ENCODE assay signal across 21 cellular contexts in genomic region chr14:24849471-24849870, GRCh38.
"Had no signal": no experiment of that assay in that cellular context is flagged by ENCODE, and none has a peak within 500 bp of the region (broad histone marks: within the 10 kb centered on the region; RNA-seq: fewer than 3 reads in every experiment).

No MANE protein-coding gene starts in this region.

- H3K27ac Mint-ChIP-seq: activated CD4-positive, alpha-beta T cell treated with anti-CD3 and anti-CD28 coated beads, Interleukin-2, amount 10 ng/mL, durations not matched to agents 7 days and 5 days; activated naive CD4-positive, alpha-beta T cell treated with anti-CD3 and anti-CD28 coated beads, Interleukin-2, amount 10 ng/mL, durations not matched to agents 7 days and 5 days; activated T-helper 17 cell treated with anti-CD3 and anti-CD28 coated beads, Interleukin-2, amount 50 U/mL, for 72 hours; natural killer cell; stimulated activated naive CD8-positive, alpha-beta T cell treated with anti-CD3 and anti-CD28 coated beads, Interleukin-15, Interleukin-2, amounts not matched to agents 100 ng/mL and 50 ng/mL, for 24 hours had no signal

- H3K4me1 Mint-ChIP-seq: activated CD4-positive, alpha-beta T cell treated with anti-CD3 and anti-CD28 coated beads, Interleukin-2, amount 10 ng/mL, durations not matched to agents 7 days and 5 days; activated naive CD4-positive, alpha-beta T cell treated with anti-CD3 and anti-CD28 coated beads, Interleukin-2, amount 10 ng/mL, durations not matched to agents 7 days and 5 days; activated T-helper 17 cell treated with anti-CD3 and anti-CD28 coated beads, Interleukin-2, amount 50 U/mL, for 72 hours; natural killer cell had no signal

- FAIRE-seq: colon, endothelial cell of umbilical vein, TTC549 had no signal

- H3K9me3 Mint-ChIP-seq: activated CD4-positive, alpha-beta T cell treated with anti-CD3 and anti-CD28 coated beads, Interleukin-2, amount 10 ng/mL, durations not matched to agents 7 days and 5 days; activated naive CD4-positive, alpha-beta T cell treated with anti-CD3 and anti-CD28 coated beads, Interleukin-2, amount 10 ng/mL, durations not matched to agents 7 days and 5 days; activated T-helper 17 cell treated with anti-CD3 and anti-CD28 coated beads, Interleukin-2, amount 50 U/mL, for 72 hours; natural killer cell; stimulated activated naive CD8-positive, alpha-beta T cell treated with anti-CD3 and anti-CD28 coated beads, Interleukin-15, Interleukin-2, amounts not matched to agents 100 ng/mL and 50 ng/mL, for 24 hours had no signal

- ATAC-seq: activated T-helper 17 cell treated with anti-CD3 and anti-CD28 coated beads, Interleukin-2, amount 50 U/mL, for 72 hours; left lobe of liver; mucosa of descending colon; natural killer cell; right lobe of liver had no signal

- H3K36me3 Mint-ChIP-seq: activated naive CD4-positive, alpha-beta T cell treated with anti-CD3 and anti-CD28 coated beads, Interleukin-2, amount 10 ng/mL, durations not matched to agents 7 days and 5 days; natural killer cell had no signal

- H3K4me3 Mint-ChIP-seq: activated CD4-positive, alpha-beta T cell treated with anti-CD3 and anti-CD28 coated beads, Interleukin-2, amount 10 ng/mL, durations not matched to agents 7 days and 5 days; activated naive CD4-positive, alpha-beta T cell treated with anti-CD3 and anti-CD28 coated beads, Interleukin-2, amount 10 ng/mL, durations not matched to agents 7 days and 5 days; activated T-helper 17 cell treated with anti-CD3 and anti-CD28 coated beads, Interleukin-2, amount 50 U/mL, for 72 hours; natural killer cell; stimulated activated naive CD8-positive, alpha-beta T cell treated with anti-CD3 and anti-CD28 coated beads, Interleukin-15, Interleukin-2, amounts not matched to agents 100 ng/mL and 50 ng/mL, for 24 hours had no signal

- H3K4me3 ChIP-seq: breast epithelium, mucosa of descending colon, prostate gland, right lobe of liver had no signal

- H3K27me3 ChIP-seq: breast epithelium, right lobe of liver had no signal

- DNase-seq: activated CD4-positive, alpha-beta T cell treated with anti-CD3 and anti-CD28 coated beads, Interleukin-2, amount 10 ng/mL, durations not matched to agents 7 days and 5 days; activated CD4-positive, CD25-positive, alpha-beta regulatory T cell; activated CD8-positive, alpha-beta memory T cell treated with anti-CD3 and anti-CD28 coated beads for 24 hours; activated naive CD4-positive, alpha-beta T cell treated with anti-CD3 and anti-CD28 coated beads, Interleukin-2, amount 10 ng/mL, durations not matched to agents 7 days and 5 days; activated T-cell treated with anti-CD3 and anti-CD28 coated beads for 4 hours; head of caudate nucleus; mammary epithelial cell; mucosa of descending colon; natural killer cell; right lobe of liver; stimulated activated CD4-positive, alpha-beta T cell treated with anti-CD3 and anti-CD28 coated beads, Interleukin-4, amount 100 ng/mL, for 1 hour; stimulated activated CD8-positive, alpha-beta memory T cell treated with anti-CD3 and anti-CD28 coated beads, Interleukin-4, amount 100 ng/mL, for 48 hours; T-helper 2 cell had no signal

- H3K9me3 ChIP-seq: breast epithelium, mucosa of descending colon, prostate gland, right lobe of liver had no signal

- H3K36me3 ChIP-seq: breast epithelium, prostate gland, right lobe of liver had no signal

- H3K27ac ChIP-seq: breast epithelium, prostate gland, right lobe of liver had no signal

- H3K4me1 ChIP-seq: breast epithelium, prostate gland, right lobe of liver had no signal
